9 cellular contexts compared by ENCODE assay signal in genomic region chr5:44952376-44952775, GRCh38.
DNase-seq lines count a peak whose midpoint lies in the region; ATAC-seq and TF ChIP-seq lines count a peak whose summit lies in the region.
"Had no signal": no experiment of that assay in that cellular context is flagged by ENCODE, and none has a peak within 500 bp of the region (broad histone marks: within the 10 kb centered on the region; RNA-seq: fewer than 3 reads in every experiment).

No MANE protein-coding gene starts in this region.

- no peaks in the 10 kb centered on the region for H3K4me1 ChIP-seq in Peyer's patch
- no peaks in the 10 kb centered on the region for H3K4me1 ChIP-seq in tibial nerve
- H3K4me1 ChIP-seq: BLaER1 treated with 17β-estradiol and CSF1 and Interleukin-3, amounts not matched to agents 10 nM and 100 nM had no signal

- H3K27me3 ChIP-seq in Peyer's patch (no peaks in the 10 kb centered on the region), tibial nerve (no peaks in the 10 kb centered on the region)
- H3K27me3 ChIP-seq: BLaER1 treated with 17β-estradiol and CSF1 and Interleukin-3, amounts not matched to agents 10 nM and 100 nM had no signal

- H3K9me3 ChIP-seq in Peyer's patch (no peaks in the 10 kb centered on the region), tibial nerve (no peaks in the 10 kb centered on the region)
- H3K9me3 ChIP-seq: BLaER1 treated with 17β-estradiol and CSF1 and Interleukin-3, amounts not matched to agents 10 nM and 100 nM had no signal

- WGBS in tibial nerve, 2 donors: 17 to 25% methylated on average over 1 of the region's 1 CpG

- H3K27ac ChIP-seq in Peyer's patch (no peak overlapping the region), tibial nerve (no peak overlapping the region)
- H3K27ac ChIP-seq: BLaER1 treated with 17β-estradiol and CSF1 and Interleukin-3, amounts not matched to agents 10 nM and 100 nM had no signal

- H3K4me3 ChIP-seq in Peyer's patch: no peak overlapping the region
- H3K4me3 ChIP-seq in tibial nerve: no peak overlapping the region
- H3K4me3 ChIP-seq: BLaER1 treated with 17β-estradiol and CSF1 and Interleukin-3, amounts not matched to agents 10 nM and 100 nM had no signal

- DNase-seq in NCI-H2029 (lab: John Stamatoyannopoulos, UW): peak; percentile 3
- DNase-seq in NCI-H2029 treated with DMSO at 0.1 percent for 48 hours (lab: John Stamatoyannopoulos, UW): no peak
- DNase-seq in HT-29 (ENCODE audit: low spot score): peak; percentile 79
- no peak for DNase-seq in Peyer's patch
- peak; percentile 2 for DNase-seq in fibroblast of peridontal ligament (ENCODE audit: extremely low read depth)
- no peak for DNase-seq in tibial nerve (ENCODE audit: low spot score in 2 of 2)
- no peak for DNase-seq in activated gamma-delta T cell treated with Interleukin-2 at 50 U/mL for 16 hours

- TF ChIP-seq EP300 in tibial nerve (IDR thresholded peaks at IDR 0.05): no peak

- no peak for TF ChIP-seq POLR2A in Peyer's patch (IDR thresholded peaks at IDR 0.05)
- no peak for TF ChIP-seq POLR2A in tibial nerve (IDR thresholded peaks at IDR 0.05)

- no peaks in the 10 kb centered on the region for H3K36me3 ChIP-seq in Peyer's patch
- H3K36me3 ChIP-seq in tibial nerve: no peaks in the 10 kb centered on the region
- H3K36me3 ChIP-seq: BLaER1 treated with 17β-estradiol and CSF1 and Interleukin-3, amounts not matched to agents 10 nM and 100 nM had no signal

- TF ChIP-seq CTCF in Peyer's patch (IDR thresholded peaks at IDR 0.05) (peak in 5 of 6 experiments; percentile 17 to 41 (median 36)), tibial nerve (IDR thresholded peaks at IDR 0.05) (peak; percentile 21 to 47 (median 36))

- peak; percentile 92 for ATAC-seq in GM21576 (IDR thresholded peaks at IDR 0.05; ENCODE audit: unreplicated experiment)

Comparison
In these comparisons a context has a peak if more than half of its experiments do, and no peak if none do; other contexts are left out.
1. DNase-seq: peak in NCI-H2029 (single experiment), HT-29 (single experiment) and fibroblast of peridontal ligament (single experiment); none in NCI-H2029 treated with DMSO at 0.1 percent for 48 hours (single experiment), Peyer's patch (0 of 3), tibial nerve (0 of 2) and activated gamma-delta T cell treated with Interleukin-2 at 50 U/mL for 16 hours (single experiment).